ENCODE assay signal across 25 cellular contexts in the genomic region with DNA sequence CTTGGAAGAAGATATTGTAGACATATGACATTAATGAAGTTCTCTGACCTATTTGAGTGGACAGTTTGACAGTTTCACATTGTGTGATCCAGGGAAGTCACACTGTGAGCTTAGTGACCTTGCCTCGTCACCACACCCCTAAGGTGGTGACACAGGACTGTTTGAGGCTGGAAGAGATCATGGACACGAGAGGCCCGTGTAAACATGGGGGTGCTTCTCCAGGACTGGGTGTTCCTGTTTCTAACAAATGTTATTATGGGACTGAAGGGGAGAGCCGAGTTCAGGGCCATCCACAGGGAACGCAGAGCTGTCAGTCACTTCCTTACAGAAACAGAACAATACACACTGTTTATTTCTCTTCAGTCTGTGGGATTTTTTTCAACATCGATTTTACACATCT.
"Had no signal": no experiment of that assay in that cellular context is flagged by ENCODE, and none has a peak within 500 bp of the region (broad histone marks: within the 10 kb centered on the region; RNA-seq: fewer than 3 reads in every experiment).

No MANE protein-coding gene starts in this region.

- H3K9ac ChIP-seq: KMS-11, SK-N-SH had no signal

- H3K9me2 ChIP-seq: SK-N-SH had no signal

- H3K36me3 Mint-ChIP-seq: WTC11 had no signal

- H3K4me2 ChIP-seq: KMS-11, SK-N-SH had no signal

- DNase-seq: activated CD4-positive, alpha-beta T cell treated with anti-CD3 and anti-CD28 coated beads for 48 hours; activated CD4-positive, alpha-beta T cell treated with anti-CD3 and anti-CD28 coated beads, Interleukin-2, amount 50 U/mL, for 4 hours; activated CD4-positive, CD25-positive, alpha-beta regulatory T cell treated with anti-CD3 and anti-CD28 coated beads, Interleukin-2, amount 50 U/mL, for 72 hours; activated CD8-positive, alpha-beta T cell treated with anti-CD3 and anti-CD28 coated beads, Interleukin-2, amount 10 ng/mL, durations not matched to agents 7 days and 5 days; activated effector memory CD4-positive, alpha-beta T cell treated with anti-CD3 and anti-CD28 coated beads, Interleukin-2, amount 50 U/mL, for 16 hours; activated naive CD4-positive, alpha-beta T cell treated with Interleukin-2 at 50 U/mL for 16 hours; activated naive CD8-positive, alpha-beta T cell treated with anti-CD3 and anti-CD28 coated beads, Interleukin-2, amount 50 U/mL, for 24 hours; activated T-cell treated with anti-CD3 and anti-CD28 coated beads, Interleukin-2, amount 50 U/mL, for 24 hours; amniotic stem cell; body of pancreas; MG63; MV-4-11; NCI-H1092 treated with DMSO at 0.1 percent for 48 hours; NCI-H1417 treated with DMSO at 0.1 percent for 48 hours; NCI-H187; NCI-H2081; NCI-H510A treated with DMSO at 0.1 percent for 48 hours; NCI-H69; SJCRH30; SK-N-SH had no signal

- H3K9me3 ChIP-seq: MG63, SJCRH30, SK-N-SH had no signal

- H3K4me3 ChIP-seq: ascending aorta, body of pancreas, MG63, SJCRH30 had no signal

- H3K27ac Mint-ChIP-seq: activated CD8-positive, alpha-beta T cell treated with anti-CD3 and anti-CD28 coated beads, Interleukin-2, amount 10 ng/mL, durations not matched to agents 7 days and 5 days; activated naive CD4-positive, alpha-beta T cell treated with anti-CD3 and anti-CD28 coated beads, Interleukin-2, amount 50 U/mL, for 72 hours; activated naive CD8-positive, alpha-beta T cell treated with anti-CD3 and anti-CD28 coated beads, Interleukin-2, amount 50 U/mL, for 24 hours; activated T-cell treated with anti-CD3 and anti-CD28 coated beads, Interleukin-2, amount 50 U/mL, for 24 hours; T-helper 1 cell treated with Interleukin-12 subunit alpha and Interleukin-12 subunit beta and Interleukin-4 antibody, amounts not matched to agents 30 μg/mL and 1 μg/mL, for 36 hours; WTC11 had no signal

- H3K9me3 Mint-ChIP-seq: activated naive CD4-positive, alpha-beta T cell treated with anti-CD3 and anti-CD28 coated beads, Interleukin-2, amount 50 U/mL, for 72 hours; activated naive CD8-positive, alpha-beta T cell treated with anti-CD3 and anti-CD28 coated beads, Interleukin-2, amount 50 U/mL, for 24 hours; T-helper 1 cell treated with Interleukin-12 subunit alpha and Interleukin-12 subunit beta and Interleukin-4 antibody, amounts not matched to agents 30 μg/mL and 1 μg/mL, for 36 hours had no signal

- H3K4me1 ChIP-seq: ascending aorta, body of pancreas, SJCRH30 had no signal

- H3K27ac ChIP-seq: ascending aorta, body of pancreas, KMS-11, SJCRH30 had no signal

- H3K36me3 ChIP-seq: ascending aorta, MG63, SJCRH30 had no signal

- H3K27me3 ChIP-seq: ascending aorta, body of pancreas, MG63, SJCRH30 had no signal

- H3K27me3 Mint-ChIP-seq: activated T-cell treated with anti-CD3 and anti-CD28 coated beads, Interleukin-2, amount 50 U/mL, for 24 hours had no signal

- ATAC-seq: activated CD8-positive, alpha-beta T cell treated with anti-CD3 and anti-CD28 coated beads, Interleukin-2, amount 10 ng/mL, durations not matched to agents 7 days and 5 days; activated naive CD4-positive, alpha-beta T cell treated with anti-CD3 and anti-CD28 coated beads, Interleukin-2, amount 50 U/mL, for 72 hours; activated naive CD8-positive, alpha-beta T cell treated with anti-CD3 and anti-CD28 coated beads, Interleukin-2, amount 50 U/mL, for 24 hours; body of pancreas; WTC11 had no signal

- H3K4me1 Mint-ChIP-seq: activated naive CD8-positive, alpha-beta T cell treated with anti-CD3 and anti-CD28 coated beads, Interleukin-2, amount 50 U/mL, for 24 hours; WTC11 had no signal

- H3K4me3 Mint-ChIP-seq: activated CD8-positive, alpha-beta T cell treated with anti-CD3 and anti-CD28 coated beads, Interleukin-2, amount 10 ng/mL, durations not matched to agents 7 days and 5 days; activated naive CD8-positive, alpha-beta T cell treated with anti-CD3 and anti-CD28 coated beads, Interleukin-2, amount 50 U/mL, for 24 hours; activated T-cell treated with anti-CD3 and anti-CD28 coated beads, Interleukin-2, amount 50 U/mL, for 24 hours; T-helper 1 cell treated with Interleukin-12 subunit alpha and Interleukin-12 subunit beta and Interleukin-4 antibody, amounts not matched to agents 30 μg/mL and 1 μg/mL, for 36 hours; WTC11 had no signal
